In genomic region chr11:74008373-74009229, GRCh38 we compare ENCODE assay signal across 13 cellular contexts. TPM values are rescaled to one million over a fixed set of nuclear protein-coding genes. Genes with fewer than 3 reads are reported as not detected.
DNase-seq lines count a peak whose midpoint lies in the region; ATAC-seq and TF ChIP-seq lines count a peak whose summit lies in the region.
"Had no signal": no experiment of that assay in that cellular context is flagged by ENCODE, and none has a peak within 500 bp of the region (broad histone marks: within the 10 kb centered on the region; RNA-seq: fewer than 3 reads in every experiment).

TSS of gene UCP3 (minus strand) at chr11:74009085. CDS start at chr11:74007042, 2,043 bp downstream.

- intact Hi-C loops in psoas muscle (cut with DNase I): loop anchor here in 1 of 2 donors (1.0 kb wide), 1 partner anchor 25 kb away; no protein-coding TSS in a partner anchor

- H3K4me1 Mint-ChIP-seq in effector memory CD8-positive, alpha-beta T cell (ENCODE audit: low read depth in 2 of 2): peaks cover 57 to 70% of the 10 kb centered on the region in 2 donors
- peaks cover 10% of the 10 kb centered on the region for H3K4me1 Mint-ChIP-seq in WTC11

- H3K27me3 Mint-ChIP-seq in effector memory CD8-positive, alpha-beta T cell: no peaks in the 10 kb centered on the region
- no peaks in the 10 kb centered on the region for H3K27me3 Mint-ChIP-seq in WTC11 (ENCODE audit: low read depth)

- peak within 1 kb of the TSS; percentile 75 for H3K4me3 ChIP-seq in psoas muscle
- H3K4me3 ChIP-seq: ovary had no signal

- H3K27ac ChIP-seq in psoas muscle: peak within 1 kb of the TSS; percentile 98
- H3K27ac ChIP-seq: ovary had no signal

- no peaks in the 10 kb centered on the region for H3K9me3 ChIP-seq in psoas muscle
- H3K9me3 ChIP-seq: ovary had no signal

- H3K27me3 ChIP-seq in psoas muscle (ENCODE audit: insufficient read depth in 3 of 3, low read length in 2 of 3): no peaks in the 10 kb centered on the region
- H3K27me3 ChIP-seq: ovary had no signal

- ATAC-seq in effector memory CD8-positive, alpha-beta T cell (replicated peaks): no peak
- ATAC-seq in psoas muscle (peak; percentile 81 to 88 (median 86)), WTC11 (no peak)

- H3K36me3 ChIP-seq in psoas muscle (ENCODE audit: insufficient read depth in 1 of 2, low read depth in 1 of 2): peaks cover 0 to 33% of the 10 kb centered on the region in 2 donors
- H3K36me3 ChIP-seq: ovary had no signal

- POLR2A ChIA-PET in WTC11 (lab: Charles Lee): no interaction called here

- H3K36me3 Mint-ChIP-seq in effector memory CD8-positive, alpha-beta T cell (ENCODE audit: insufficient read depth): peaks cover 8% of the 10 kb centered on the region
- 0 out of 2 replicates have a peak, but pooled peaks cover 3% of the 10 kb centered on the region for H3K36me3 Mint-ChIP-seq in WTC11

- peaks cover 48% of the 10 kb centered on the region for H3K4me1 ChIP-seq in psoas muscle

- no peaks in the 10 kb centered on the region for H3K9me3 Mint-ChIP-seq in effector memory CD8-positive, alpha-beta T cell
- no peaks in the 10 kb centered on the region for H3K9me3 Mint-ChIP-seq in WTC11

- peak within 1 kb of the TSS; percentile 48 to 57 for H3K4me3 Mint-ChIP-seq in effector memory CD8-positive, alpha-beta T cell
- no peak within 1 kb of the TSS for H3K4me3 Mint-ChIP-seq in WTC11

- CTCF ChIA-PET in WTC11 (lab: Charles Lee): interaction anchor here (1.0 kb wide), 1 partner anchor 45 kb away, joined by 3 read pairs; no protein-coding TSS in a partner anchor

- 29 to 40% (median 34%) methylated on average over 9 of the region's 9 CpGs for WGBS in psoas muscle, 3 donors

- TF ChIP-seq CTCF in psoas muscle (IDR thresholded peaks at IDR 0.05) (no peak), WTC11 (IDR thresholded peaks at IDR 0.05) (no peak)

- DNase-seq in NCI-H2107 treated with DMSO at 0.1 percent for 48 hours (lab: John Stamatoyannopoulos, UW; ENCODE audit: unreplicated experiment) (peak; percentile 39), NCI-H2107 (lab: John Stamatoyannopoulos, UW) (no peak), NCI-H510A (lab: John Stamatoyannopoulos, UW) (peak; percentile 57), psoas muscle (peak in 1 of 2 donors; percentile 78), occipital lobe (lab: John Stamatoyannopoulos, UW) (no peak), WTC11 (ENCODE audit: low spot score) (no peak)
- DNase-seq in effector memory CD8-positive, alpha-beta T cell: no peak
- DNase-seq in stimulated activated CD4-positive, alpha-beta T cell treated with anti-CD3 and anti-CD28 coated beads, Interleukin-15, amount 100 ng/mL, for 24 hours: no peak
- DNase-seq: activated gamma-delta T cell treated with Interleukin-2 at 50 U/mL for 16 hours; DMS79; NCI-H446 treated with DMSO at 0.1 percent for 48 hours; ovary; stimulated activated CD4-positive, alpha-beta T cell treated with anti-CD3 and anti-CD28 coated beads, Interleukin-4, amount 100 ng/mL, for 4 hours had no signal

- peak within 1 kb of the TSS; percentile 96 to 97 for H3K27ac Mint-ChIP-seq in effector memory CD8-positive, alpha-beta T cell
- H3K27ac Mint-ChIP-seq in WTC11: no peak within 1 kb of the TSS

TF ChIP-seq in WTC11, 78 proteins besides CTCF, POLR2A, EP300 and RAD21:
- TF ChIP-seq SOX15 (CRISPR knock-in tag; IDR thresholded peaks at IDR 0.05) (no peak), EMX1 (CRISPR knock-in tag; IDR thresholded peaks at IDR 0.05) (no peak), CBFB (CRISPR knock-in tag; IDR thresholded peaks at IDR 0.05; ENCODE audit: low read depth) (no peak), CREM (CRISPR knock-in tag; IDR thresholded peaks at IDR 0.05) (no peak), ZNF281 (CRISPR knock-in tag; IDR thresholded peaks at IDR 0.05) (no peak), KAT7 (CRISPR knock-in tag; IDR thresholded peaks at IDR 0.05; ENCODE audit: borderline replicate concordance) (no peak), ZNF138 (CRISPR knock-in tag; conservative IDR thresholded peaks at IDR 0.05) (no peak), ZMAT4 (CRISPR knock-in tag; IDR thresholded peaks at IDR 0.05) (no peak), SP1 (CRISPR knock-in tag; conservative IDR thresholded peaks at IDR 0.05) (no peak), ZNF425 (CRISPR knock-in tag; conservative IDR thresholded peaks at IDR 0.05) (no peak), NR1H2 (CRISPR knock-in tag; IDR thresholded peaks at IDR 0.05) (no peak), IRF2 (CRISPR knock-in tag; IDR thresholded peaks at IDR 0.05; ENCODE audit: borderline replicate concordance, low read depth) (no peak), TEAD1 (CRISPR knock-in tag; IDR thresholded peaks at IDR 0.05) (no peak)
TF ChIP-seq in WTC11: peak in this region for 0.

RNA-seq across cellular contexts. Expression of gene UCP3, which starts in this region (rescaled TPM):
- total RNA-seq in psoas muscle: 100 to 1,000 TPM in 3 of 4 donors, 10 to 100 TPM in 1; 53.8 to 299 (median 169) TPM
- polyA plus RNA-seq in psoas muscle: 100 to 1,000 TPM in 2 of 3 donors, 1 to 10 TPM in 1; 8.9 to 587 (median 330) TPM
- 0.62 TPM for total RNA-seq in occipital lobe
- 0.50 to 0.73 TPM (median 0.55 TPM) in 3 replicates for total RNA-seq in WTC11 (2021)

Comparison
In these comparisons a context has a peak if more than half of its experiments do, and no peak if none do; other contexts are left out.
1. RNA of gene UCP3 (total RNA-seq): 53.8 to 299 TPM in psoas muscle; 0.62 TPM in occipital lobe (single experiment) and 0.50 to 0.73 TPM in WTC11; every median in the first group is over 10 times any median in the second.
2. DNase-seq: peak in NCI-H2107 treated with DMSO at 0.1 percent for 48 hours (single experiment) and NCI-H510A (single experiment); none in NCI-H2107 (single experiment), effector memory CD8-positive, alpha-beta T cell (0 of 3), occipital lobe (single experiment), stimulated activated CD4-positive, alpha-beta T cell treated with anti-CD3 and anti-CD28 coated beads, Interleukin-15, amount 100 ng/mL, for 24 hours (single experiment) and WTC11 (single experiment).
3. ATAC-seq: peak in psoas muscle (4 of 4); none in effector memory CD8-positive, alpha-beta T cell (single experiment) and WTC11 (single experiment).